ENCODE assay signal across 21 cellular contexts in genomic region chr3:133424937-133425869, GRCh38. TPM values are rescaled to one million over a fixed set of nuclear protein-coding genes. Genes with fewer than 3 reads are reported as not detected.
DNase-seq lines count a peak whose midpoint lies in the region; ATAC-seq and TF ChIP-seq lines count a peak whose summit lies in the region.
"Had no signal": no experiment of that assay in that cellular context is flagged by ENCODE, and none has a peak within 500 bp of the region (broad histone marks: within the 10 kb centered on the region; RNA-seq: fewer than 3 reads in every experiment).

No MANE protein-coding gene starts in this region.

- intact Hi-C loops in aorta (cut with DNase I), result loop anchor here in 1 of 2 donors (5.0 kb wide), 1 partner anchor 698 kb away; no protein-coding TSS in a partner anchor

- no peaks in the 10 kb centered on the region for H3K36me3 ChIP-seq in aorta (ENCODE audit: control insufficient read depth in 1 of 2, insufficient read depth in 2 of 2, low read length in 1 of 2)
- H3K36me3 ChIP-seq: neutrophil, sigmoid colon had no signal

- H3K27me3 ChIP-seq in aorta (ENCODE audit: control insufficient read depth in 1 of 2, insufficient read depth in 2 of 2, low read length in 1 of 2), result no peaks in the 10 kb centered on the region

- H3K4me3 ChIP-seq in GM12865 (ENCODE audit: low read depth, low read length) (no peak overlapping the region), aorta (ENCODE audit: low read length in 2 of 2) (no peak overlapping the region)
- H3K4me3 ChIP-seq: sigmoid colon had no signal

- WGBS in aorta, 2 donors, result 85 to 87% methylated on average over 9 of the region's 9 CpGs

- H3K4me1 ChIP-seq in aorta (ENCODE audit: control insufficient read depth in 1 of 2, insufficient read depth in 2 of 2, low read length in 2 of 2), result no peaks in the 10 kb centered on the region

- H3K9me3 ChIP-seq in aorta (ENCODE audit: control insufficient read depth, low read length), result no peaks in the 10 kb centered on the region
- H3K9me3 ChIP-seq: neutrophil, sigmoid colon had no signal

- DNase-seq in GM12865 (ENCODE audit: low read depth) (peak; percentile 69), AML-193 (lab: John Stamatoyannopoulos, UW) (no peak), hepatic stellate cell (ENCODE audit: low spot score) (no peak), aorta (no peak), cortex of kidney (lab: John Stamatoyannopoulos, UW) (no peak)
- DNase-seq: activated effector memory CD4-positive, alpha-beta T cell treated with Interleukin-2 at 50 U/mL for 16 hours; COR-L47; islet precursor cell; NCI-H187 treated with DMSO at 0.1 percent for 48 hours; NCI-H446 treated with DMSO at 0.1 percent for 48 hours; OCI-M1; sigmoid colon; stimulated activated CD4-positive, alpha-beta T cell treated with anti-CD3 and anti-CD28 coated beads, Interleukin-2, amount 100 ng/mL, for 48 hours had no signal

- no peak for TF ChIP-seq CTCF in GM12865 (IDR thresholded peaks at IDR 0.05; ENCODE audit: insufficient read depth, low read depth, low read length, missing control alignments)

- ATAC-seq in GM19025 (IDR thresholded peaks at IDR 0.05; ENCODE audit: low read depth, unreplicated experiment) (peak; percentile 54), HG03196 (IDR thresholded peaks at IDR 0.05; ENCODE audit: unreplicated experiment) (peak; percentile 56), esophagus mucosa (peak; percentile 17), aorta (ENCODE audit: low FRiP score) (no peak)

- H3K27ac ChIP-seq in aorta (ENCODE audit: low read depth in 1 of 2, low read length in 2 of 2), result no peak overlapping the region
- H3K27ac ChIP-seq: epithelial cell of prostate, neutrophil, sigmoid colon had no signal

RNA-seq across cellular contexts. Expression of gene BFSP2, which starts 25.3 kb away (rescaled TPM):
- total RNA-seq in esophagus mucosa (not detected), aorta (not detected)
- polyA plus RNA-seq in aorta, result not detected
- total RNA-seq: astrocyte, MCF 10A, sigmoid colon had no signal
- polyA plus RNA-seq: AG04450 had no signal
